ENCODE assay signal across 18 cellular contexts in genomic region chr7:133706016-133706415, GRCh38.
DNase-seq lines count a peak whose midpoint lies in the region; ATAC-seq and TF ChIP-seq lines count a peak whose summit lies in the region.
"Had no signal": no experiment of that assay in that cellular context is flagged by ENCODE, and none has a peak within 500 bp of the region (broad histone marks: within the 10 kb centered on the region; RNA-seq: fewer than 3 reads in every experiment).

No MANE protein-coding gene starts in this region.

- H3K27ac Mint-ChIP-seq in MCF 10A (ENCODE audit: low read depth, unreplicated experiment), result peak overlapping the region; percentile 68
- H3K27ac Mint-ChIP-seq: IgD-negative memory B cell had no signal

- H4K20me1 ChIP-seq in SK-N-SH (ENCODE audit: insufficient read depth), result no peaks in the 10 kb centered on the region

- H3K4me1 ChIP-seq in breast epithelium (no peaks in the 10 kb centered on the region), SK-N-SH (ENCODE audit: control insufficient read depth in 1 of 2, insufficient read depth in 2 of 2, low read depth in 1 of 2, low read length in 1 of 2) (peaks cover 33 to 46% of the 10 kb centered on the region in 2 experiments; a peak in 3 of 4 replicates), foreskin keratinocyte (peaks cover 25% of the 10 kb centered on the region)

- no peak for TF ChIP-seq POLR2A in breast epithelium (IDR thresholded peaks at IDR 0.05)

- no peaks in the 10 kb centered on the region for H3K36me3 ChIP-seq in breast epithelium
- peaks cover 0 to 7% of the 10 kb centered on the region in 2 experiments for H3K36me3 ChIP-seq in SK-N-SH (replicated peaks in 1 of 2; ENCODE audit: control insufficient read depth in 1 of 2, insufficient read depth in 2 of 2, low read length in 1 of 2)

- no peak overlapping the region for H3K4me3 ChIP-seq in breast epithelium
- no peak overlapping the region for H3K4me3 ChIP-seq in SK-N-SH (ENCODE audit: low read depth in 2 of 2, low read length in 1 of 2)

- H3K4me3 Mint-ChIP-seq in MCF 10A (ENCODE audit: unreplicated experiment), result no peak overlapping the region
- H3K4me3 Mint-ChIP-seq: IgD-negative memory B cell had no signal

- H3K27me3 Mint-ChIP-seq in MCF 10A (ENCODE audit: insufficient read depth, unreplicated experiment), result no peaks in the 10 kb centered on the region
- H3K27me3 Mint-ChIP-seq: IgD-negative memory B cell had no signal

- no peaks in the 10 kb centered on the region for H3K79me2 ChIP-seq in SK-N-SH (ENCODE audit: insufficient read depth)

- H3K9me3 ChIP-seq in breast epithelium (no peaks in the 10 kb centered on the region), SK-N-SH (no peaks in the 10 kb centered on the region)

- CTCF ChIA-PET in MCF 10A (lab: Yijun Ruan, JAX) (no interaction called here), SK-N-SH (lab: Yijun Ruan, JAX) (no interaction called here)

- peak in 1 of 2 experiments; percentile 72; a peak in 1 of 4 replicates for TF ChIP-seq EP300 in SK-N-SH (IDR thresholded peaks at IDR 0.05; ENCODE audit: borderline replicate concordance in 1 of 2, low read depth in 1 of 2, low read length in 1 of 2)

- TF ChIP-seq CTCF in MCF 10A (IDR thresholded peaks at IDR 0.05; ENCODE audit: unreplicated experiment) (no peak), breast epithelium (IDR thresholded peaks at IDR 0.05) (no peak), SK-N-SH (IDR thresholded peaks at IDR 0.05) (no peak), foreskin keratinocyte (conservative IDR thresholded peaks at IDR 0.05) (no peak)

- H3K27ac ChIP-seq in breast epithelium (no peak overlapping the region), SK-N-SH (ENCODE audit: low read depth in 2 of 2, low read length in 1 of 2) (peak overlapping the region; percentile 38 to 62), foreskin keratinocyte (peak overlapping the region; percentile 39)
- H3K27ac ChIP-seq: 22Rv1, KMS-11 had no signal

- no peaks in the 10 kb centered on the region for H3K9me2 ChIP-seq in SK-N-SH

- no peaks in the 10 kb centered on the region for H3K9me3 Mint-ChIP-seq in MCF 10A (ENCODE audit: unreplicated experiment)
- H3K9me3 Mint-ChIP-seq: IgD-negative memory B cell had no signal

- POLR2A ChIA-PET in MCF 10A (lab: Yijun Ruan, JAX) (no interaction called here), SK-N-SH (lab: Yijun Ruan, JAX) (no interaction called here)

- WGBS in SK-N-SH (ENCODE audit: low lambda C conversion rate), result 89% methylated on average over 1 of the region's 1 CpG

- H3K36me3 Mint-ChIP-seq in MCF 10A (ENCODE audit: insufficient read depth, unreplicated experiment), result no peaks in the 10 kb centered on the region

- DNase-seq in MCF 10A (ENCODE audit: unreplicated experiment) (no peak), breast epithelium (ENCODE audit: low spot score in 2 of 2) (no peak), SK-N-SH (no peak), foreskin keratinocyte (no peak), NCI-H2029 (lab: John Stamatoyannopoulos, UW) (no peak), NK-92 (lab: John Stamatoyannopoulos, UW; ENCODE audit: unreplicated experiment) (no peak)
- no peak for DNase-seq in stimulated activated CD4-positive, alpha-beta T cell treated with anti-CD3 and anti-CD28 coated beads, Interleukin-4, amount 100 ng/mL, for 1 hour
- DNase-seq: DMS153, DND-41, NCI-H1048, NCI-H1417, NCI-H1694, NCI-H2081, NCI-H2171, NCI-H510A had no signal

- 0 out of 2 replicates have a peak overlapping the region, but pooled peaks have one; percentile 10 for H3K4me2 ChIP-seq in SK-N-SH
- H3K4me2 ChIP-seq: KMS-11 had no signal

- ATAC-seq in foreskin keratinocyte, result no peak

- no peak overlapping the region for H2AFZ ChIP-seq in SK-N-SH (ENCODE audit: low read depth)

- H3K27me3 ChIP-seq in breast epithelium (no peaks in the 10 kb centered on the region), SK-N-SH (ENCODE audit: insufficient read depth) (no peaks in the 10 kb centered on the region), foreskin keratinocyte (no peaks in the 10 kb centered on the region)

- no peak overlapping the region for H3K9ac ChIP-seq in SK-N-SH
- H3K9ac ChIP-seq: KMS-11 had no signal

- no peak for TF ChIP-seq RAD21 in SK-N-SH (IDR thresholded peaks at IDR 0.05; ENCODE audit: low read length)

- peaks cover 24% of the 10 kb centered on the region for H3K4me1 Mint-ChIP-seq in MCF 10A (ENCODE audit: insufficient read depth, unreplicated experiment)
- H3K4me1 Mint-ChIP-seq: IgD-negative memory B cell had no signal

- H3F3A ChIP-seq in SK-N-SH (replicated peaks; ENCODE audit: insufficient read depth), result peaks cover 52% of the 10 kb centered on the region

- intact Hi-C loops in MCF 10A (cut with micrococcal nuclease), result no loop called here
- intact Hi-C loops in breast epithelium (cut with DNase I; ENCODE audit: low total_unique reads), result no loop called here

- TSS peak; percentile 81 for BruUV-seq in MCF 10A (replicated peaks; lab: Mats Ljungman, UMichigan)

TF ChIP-seq in SK-N-SH, 30 proteins besides CTCF, POLR2A, EP300 and RAD21:
- TF ChIP-seq FOXM1 (IDR thresholded peaks at IDR 0.05; ENCODE audit: low read depth) (no peak), RFX5 (IDR thresholded peaks at IDR 0.05; ENCODE audit: low read length) (no peak), TAF1 (IDR thresholded peaks at IDR 0.05; ENCODE audit: borderline replicate concordance, low read depth, low read length) (no peak), GATA2 (CRISPR knock-in tag; IDR thresholded peaks at IDR 0.05) (no peak), RXRA (IDR thresholded peaks at IDR 0.05; ENCODE audit: borderline replicate concordance, low read depth) (no peak)

Comparison
In these comparisons a context has a peak if more than half of its experiments do, and no peak if none do; other contexts are left out.
1. H3K27ac ChIP-seq: peak in SK-N-SH (2 of 2) and foreskin keratinocyte (single experiment); none in breast epithelium (0 of 2).